ENCODE assay signal across 10 cellular contexts in genomic region chr9:113187935-113188595, GRCh38. TPM values are rescaled to one million over a fixed set of nuclear protein-coding genes. Genes with fewer than 3 reads are reported as not detected.
DNase-seq lines count a peak whose midpoint lies in the region; ATAC-seq and TF ChIP-seq lines count a peak whose summit lies in the region.
"Had no signal": no experiment of that assay in that cellular context is flagged by ENCODE, and none has a peak within 500 bp of the region (broad histone marks: within the 10 kb centered on the region; RNA-seq: fewer than 3 reads in every experiment).

No MANE protein-coding gene starts in this region.

- no peaks in the 10 kb centered on the region for H3K9me3 ChIP-seq in testis

- H3K4me3 ChIP-seq in astrocyte of the cerebellum (ENCODE audit: low read depth, low read length) (no peak overlapping the region), kidney epithelial cell (ENCODE audit: low read depth, low read length) (no peak overlapping the region), testis (no peak overlapping the region)

- TF ChIP-seq POLR2A in testis (IDR thresholded peaks at IDR 0.05), result no peak

- peak overlapping the region; percentile 56 for H3K27ac Mint-ChIP-seq in T-helper 2 cell treated with Interferon-gamma antibody and Interleukin-4, amounts not matched to agents 5 μg/mL and 100 μg/mL, for 36 hours
- H3K27ac Mint-ChIP-seq: activated naive CD8-positive, alpha-beta T cell had no signal

- no peaks in the 10 kb centered on the region for H3K36me3 ChIP-seq in kidney epithelial cell (ENCODE audit: control insufficient read depth, insufficient read depth, low read length)
- H3K36me3 ChIP-seq in testis (ENCODE audit: low read depth, missing control alignments), result no peaks in the 10 kb centered on the region

- no peak for TF ChIP-seq CTCF in astrocyte of the cerebellum (IDR thresholded peaks at IDR 0.05; ENCODE audit: low read depth, low read length, missing control alignments)
- no peak for TF ChIP-seq CTCF in kidney epithelial cell (IDR thresholded peaks at IDR 0.05; ENCODE audit: insufficient read depth, low read length, poor library complexity, severe bottlenecking)
- TF ChIP-seq CTCF in testis (IDR thresholded peaks at IDR 0.05), result no peak

- H3K4me1 Mint-ChIP-seq in T-helper 2 cell treated with Interferon-gamma antibody and Interleukin-4, amounts not matched to agents 5 μg/mL and 100 μg/mL, for 36 hours (ENCODE audit: low read depth), result peaks cover 5% of the 10 kb centered on the region

- no peak overlapping the region for H3K4me3 Mint-ChIP-seq in T-helper 2 cell treated with Interferon-gamma antibody and Interleukin-4, amounts not matched to agents 5 μg/mL and 100 μg/mL, for 36 hours
- H3K4me3 Mint-ChIP-seq: activated naive CD8-positive, alpha-beta T cell had no signal

- H3K27ac ChIP-seq in testis, result peak overlapping the region in 1 of 2 donors; percentile 62
- H3K27ac ChIP-seq: 22Rv1 had no signal

- no peaks in the 10 kb centered on the region for H3K27me3 Mint-ChIP-seq in T-helper 2 cell treated with Interferon-gamma antibody and Interleukin-4, amounts not matched to agents 5 μg/mL and 100 μg/mL, for 36 hours (ENCODE audit: low read depth)
- H3K27me3 Mint-ChIP-seq: activated naive CD8-positive, alpha-beta T cell had no signal

- in situ Hi-C loops in astrocyte of the cerebellum (cut with HindIII; ENCODE audit: low sequenced_read_pairs), result no loop called here

- DNase-seq in T-helper 2 cell treated with Interferon-gamma antibody and Interleukin-4, amounts not matched to agents 5 μg/mL and 100 μg/mL, for 36 hours (ENCODE audit: low spot score), result no peak
- DNase-seq in T-helper 2 cell, result no peak
- peak; percentile 9 for DNase-seq in astrocyte of the cerebellum (ENCODE audit: low read depth)
- DNase-seq in kidney epithelial cell (ENCODE audit: low read depth), result peak; percentile 72
- DNase-seq in testis, result peak; percentile 54
- no peak for DNase-seq in NCI-H446 (lab: John Stamatoyannopoulos, UW)

- ATAC-seq in GM21360 (IDR thresholded peaks at IDR 0.05; ENCODE audit: unreplicated experiment) (no peak), GM21528 (IDR thresholded peaks at IDR 0.05; ENCODE audit: low FRiP score, unreplicated experiment) (no peak)

- H3K4me1 ChIP-seq in testis, result no peaks in the 10 kb centered on the region

- no peaks in the 10 kb centered on the region for H3K9me3 Mint-ChIP-seq in T-helper 2 cell treated with Interferon-gamma antibody and Interleukin-4, amounts not matched to agents 5 μg/mL and 100 μg/mL, for 36 hours

- intact Hi-C loops in testis (cut with DNase I; ENCODE audit: low total_unique reads), result no loop called here

- H3K27me3 ChIP-seq in kidney epithelial cell (ENCODE audit: control insufficient read depth, insufficient read depth, low read length), result no peaks in the 10 kb centered on the region
- H3K27me3 ChIP-seq in testis, result no peaks in the 10 kb centered on the region

- peaks cover 50% of the 10 kb centered on the region for H3K36me3 Mint-ChIP-seq in T-helper 2 cell treated with Interferon-gamma antibody and Interleukin-4, amounts not matched to agents 5 μg/mL and 100 μg/mL, for 36 hours (ENCODE audit: low read depth)

- 61 to 74% methylated on average over 5 to 9 of the region's 9 CpGs for WGBS in testis, 2 donors

RNA-seq across cellular contexts. Expression of gene FKBP15, which starts 33.0 kb away (rescaled TPM):
- total RNA-seq in kidney epithelial cell (17.2 and 17.7 TPM in 2 replicates), testis (10 to 100 TPM; 23.1 to 23.5 TPM)
- 14.7 TPM for polyA plus RNA-seq in testis (ENCODE audit: insufficient read depth, low read depth, low replicate concordance)

RNA-seq across cellular contexts. Expression of gene SLC31A1, which starts 33.3 kb away (rescaled TPM):
- total RNA-seq in kidney epithelial cell (19.8 and 20.9 TPM in 2 replicates), testis (10 to 100 TPM; 12.3 to 21.9 TPM)
- 15.3 TPM for polyA plus RNA-seq in testis (ENCODE audit: insufficient read depth, low read depth, low replicate concordance)

RNA-seq across cellular contexts. Expression of gene SLC31A2, which starts 37.3 kb away (rescaled TPM):
- total RNA-seq in kidney epithelial cell (8.6 and 9.4 TPM in 2 replicates), testis (10 to 100 TPM; 40.3 to 42.4 TPM)
- polyA plus RNA-seq in testis (ENCODE audit: insufficient read depth, low read depth, low replicate concordance), result 38.8 TPM

Comparison
In these comparisons a context has a peak if more than half of its experiments do, and no peak if none do; other contexts are left out.
1. DNase-seq: peak in astrocyte of the cerebellum (single experiment), kidney epithelial cell (single experiment) and testis (single experiment); none in T-helper 2 cell treated with Interferon-gamma antibody and Interleukin-4, amounts not matched to agents 5 μg/mL and 100 μg/mL, for 36 hours (single experiment), T-helper 2 cell (0 of 5) and NCI-H446 (0 of 2).